Comparison of ENCODE assay signal across 14 cellular contexts in the genomic region with DNA sequence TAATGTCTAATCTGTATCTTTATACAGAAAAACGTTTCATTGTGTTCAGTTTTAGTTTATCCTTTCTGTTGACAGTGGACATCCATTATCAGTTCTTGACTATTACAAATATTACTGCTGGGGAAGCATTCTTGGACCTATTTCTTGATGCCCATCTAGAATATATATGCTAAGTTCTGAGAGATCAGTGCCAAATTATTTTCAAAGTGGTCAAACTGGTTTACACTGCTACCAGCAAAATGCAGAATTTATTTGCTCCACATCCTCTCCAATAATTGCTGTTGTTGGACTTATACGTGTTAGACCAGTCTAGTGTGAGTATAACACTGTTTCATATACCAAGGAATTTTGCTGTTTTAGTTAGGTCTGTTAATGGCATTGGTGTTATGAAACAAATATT.
DNase-seq lines count a peak whose midpoint lies in the region; ATAC-seq and TF ChIP-seq lines count a peak whose summit lies in the region.
"Had no signal": no experiment of that assay in that cellular context is flagged by ENCODE, and none has a peak within 500 bp of the region (broad histone marks: within the 10 kb centered on the region; RNA-seq: fewer than 3 reads in every experiment).

No MANE protein-coding gene starts in this region.

- H3K36me3 ChIP-seq in SK-N-MC (ENCODE audit: insufficient read depth, low read length) (peaks cover 5% of the 10 kb centered on the region), neutrophil (no peaks in the 10 kb centered on the region), prostate gland (no peaks in the 10 kb centered on the region)

- H3K4me3 ChIP-seq in SK-N-MC (peak overlapping the region; percentile 63), neutrophil (ENCODE audit: low read depth in 1 of 2, low read length in 1 of 2) (no peak overlapping the region), prostate gland (no peak overlapping the region)

- TF ChIP-seq CTCF in neutrophil (IDR thresholded peaks at IDR 0.05) (no peak), prostate gland (IDR thresholded peaks at IDR 0.05) (no peak)

- H3K4me1 ChIP-seq in neutrophil (ENCODE audit: control insufficient read depth in 1 of 2, insufficient read depth in 1 of 2, low read depth in 1 of 2, low read length in 1 of 2): peaks cover 72 to 93% of the 10 kb centered on the region in 2 experiments
- peaks cover 7% of the 10 kb centered on the region for H3K4me1 ChIP-seq in prostate gland (replicated peaks)

- intact Hi-C loops in prostate gland (cut with DNase I): loop anchor here (5.0 to 10.0 kb wide), 4 partner anchors 167 to 601 kb away; no protein-coding TSS in a partner anchor

- peak; percentile 37 for DNase-seq in NCI-H510A treated with DMSO at 0.1 percent for 48 hours (lab: John Stamatoyannopoulos, UW)
- no peak for DNase-seq in NCI-H510A (lab: John Stamatoyannopoulos, UW)
- DNase-seq in SK-N-MC (ENCODE audit: low read depth, low spot score): no peak
- no peak for DNase-seq in prostate gland (ENCODE audit: low spot score)
- DNase-seq in globus pallidus (ENCODE audit: low spot score): no peak
- DNase-seq: GF-D8; NCI-H1105 treated with DMSO at 0.1 percent for 48 hours; NCI-H187 treated with DMSO at 0.1 percent for 48 hours; NCI-H524 treated with DMSO at 0.1 percent for 48 hours; NK-92 treated with Interleukin-12 subunit alpha and Interleukin-12 subunit beta, amount 100 ng/mL, for 24 hours; OCI-M1 had no signal

- peak overlapping the region; percentile 75 for H3K9ac ChIP-seq in SK-N-MC (ENCODE audit: insufficient read length)

- no peak for TF ChIP-seq EP300 in Ishikawa (IDR thresholded peaks at IDR 0.05; ENCODE audit: borderline replicate concordance)

- no peak for TF ChIP-seq POLR2A in prostate gland (IDR thresholded peaks at IDR 0.05)

- H3K9me3 ChIP-seq in SK-N-MC (ENCODE audit: low read depth, low read length): no peaks in the 10 kb centered on the region
- no peaks in the 10 kb centered on the region for H3K9me3 ChIP-seq in neutrophil
- H3K9me3 ChIP-seq in prostate gland: no peaks in the 10 kb centered on the region

- H3K27ac ChIP-seq in SK-N-MC: peak overlapping the region; percentile 97
- H3K27ac ChIP-seq in neutrophil: peak overlapping the region; percentile 83
- peak overlapping the region in 1 of 2 donors; percentile 36 for H3K27ac ChIP-seq in prostate gland

- no peak for ATAC-seq in HG03469 (IDR thresholded peaks at IDR 0.05; ENCODE audit: unreplicated experiment)

- H3K27me3 ChIP-seq in neutrophil: no peaks in the 10 kb centered on the region
- H3K27me3 ChIP-seq in prostate gland (replicated peaks; ENCODE audit: insufficient read depth): no peaks in the 10 kb centered on the region

- 27% methylated on average over 2 of the region's 2 CpGs for WGBS in prostate gland

- no peak for TF ChIP-seq RAD21 in Ishikawa (IDR thresholded peaks at IDR 0.05; ENCODE audit: low read depth)

TF ChIP-seq in Ishikawa, 13 proteins besides CTCF, POLR2A, EP300 and RAD21:
- TF ChIP-seq YY1 (IDR thresholded peaks at IDR 0.05; ENCODE audit: low read depth) (no peak), FOXM1 (IDR thresholded peaks at IDR 0.05; ENCODE audit: borderline replicate concordance, low read depth) (no peak), TEAD4 (IDR thresholded peaks at IDR 0.05) (peak; percentile 14; the same call in 1 of the 2 replicates), NFIC (IDR thresholded peaks at IDR 0.05) (peak; percentile 66), EGR1 (IDR thresholded peaks at IDR 0.05) (no peak), CREB1 (IDR thresholded peaks at IDR 0.05; ENCODE audit: low read depth) (no peak)
- TF ChIP-seq, protein P1, sequence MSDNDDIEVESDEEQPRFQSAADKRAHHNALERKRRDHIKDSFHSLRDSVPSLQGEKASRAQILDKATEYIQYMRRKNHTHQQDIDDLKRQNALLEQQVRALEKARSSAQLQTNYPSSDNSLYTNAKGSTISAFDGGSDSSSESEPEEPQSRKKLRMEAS (IDR thresholded peaks at IDR 0.05): no peak
- TF ChIP-seq, protein P2, sequence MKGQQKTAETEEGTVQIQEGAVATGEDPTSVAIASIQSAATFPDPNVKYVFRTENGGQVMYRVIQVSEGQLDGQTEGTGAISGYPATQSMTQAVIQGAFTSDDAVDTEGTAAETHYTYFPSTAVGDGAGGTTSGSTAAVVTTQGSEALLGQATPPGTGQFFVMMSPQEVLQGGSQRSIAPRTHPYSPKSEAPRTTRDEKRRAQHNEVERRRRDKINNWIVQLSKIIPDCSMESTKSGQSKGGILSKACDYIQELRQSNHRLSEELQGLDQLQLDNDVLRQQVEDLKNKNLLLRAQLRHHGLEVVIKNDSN (IDR thresholded peaks at IDR 0.05): no peak
